8 cellular contexts compared by ENCODE assay signal in genomic region chr20:53750827-53751393, GRCh38.
A peak's percentile ranks its signal among the peaks of the same experiment; 100 is the strongest.
DNase-seq lines count a peak whose midpoint lies in the region; ATAC-seq and TF ChIP-seq lines count a peak whose summit lies in the region.

No MANE protein-coding gene starts in this region.

- DNase-seq in A673 (ENCODE audit: low spot score) (peak; percentile 81), occipital lobe (lab: John Stamatoyannopoulos, UW) (peak; percentile 36), NCI-H187 treated with DMSO at 0.1 percent for 48 hours (lab: John Stamatoyannopoulos, UW) (no peak), OCI-M1 (lab: John Stamatoyannopoulos, UW) (no peak)
- no peak for DNase-seq in effector memory CD4-positive, alpha-beta T cell

- no peaks in the 10 kb centered on the region for H3K36me3 ChIP-seq in A673 (ENCODE audit: insufficient read depth, low read length, poor library complexity, severe bottlenecking)
- no peaks in the 10 kb centered on the region for H3K36me3 ChIP-seq in effector memory CD4-positive, alpha-beta T cell (ENCODE audit: control insufficient read depth, insufficient read depth, low read length)

- peak; percentile 17 for ATAC-seq in GM18520 (IDR thresholded peaks at IDR 0.05; ENCODE audit: unreplicated experiment)
- ATAC-seq in HG03103 (IDR thresholded peaks at IDR 0.05; ENCODE audit: low read depth, unreplicated experiment) = peak; percentile 33
- ATAC-seq in SK-N-SH treated with all-trans-retinoic acid at 6 μM for 48 hours = peak; percentile 90

- CTCF ChIA-PET in A673 (lab: Charles Lee) = no interaction called here

- H3K4me3 ChIP-seq in A673 (ENCODE audit: low read depth, low read length, poor library complexity, severe bottlenecking) = no peak overlapping the region
- no peak overlapping the region for H3K4me3 ChIP-seq in effector memory CD4-positive, alpha-beta T cell (ENCODE audit: insufficient read depth, low read depth, low read length, poor library complexity, severe bottlenecking)

- peaks cover 59% of the 10 kb centered on the region for H3K4me1 ChIP-seq in A673 (ENCODE audit: insufficient read depth, low read length, poor library complexity, severe bottlenecking)
- peaks cover 41% of the 10 kb centered on the region for H3K4me1 ChIP-seq in effector memory CD4-positive, alpha-beta T cell (ENCODE audit: control insufficient read depth, insufficient read depth, low read length, poor library complexity, severe bottlenecking)

- H3K9me3 ChIP-seq in A673 (ENCODE audit: low read depth, low read length, poor library complexity, severe bottlenecking) = no peaks in the 10 kb centered on the region
- no peaks in the 10 kb centered on the region for H3K9me3 ChIP-seq in effector memory CD4-positive, alpha-beta T cell (ENCODE audit: control insufficient read depth, low read length)

- TF ChIP-seq CTCF in A673 (conservative IDR thresholded peaks at IDR 0.05; ENCODE audit: low read depth, low read length) = no peak

- intact Hi-C loops in A673 (cut with micrococcal nuclease; ENCODE audit: unreplicated experiment) = loop anchor here (5.0 to 10.0 kb wide), 4 partner anchors 76 to 194 kb away; partner anchors contain the start of gene ZNF217

- H3K27ac ChIP-seq in A673 (ENCODE audit: low read depth, low read length, poor library complexity, severe bottlenecking) = peak overlapping the region; percentile 75
- H3K27ac ChIP-seq in effector memory CD4-positive, alpha-beta T cell (ENCODE audit: insufficient read depth, low read length, poor library complexity, severe bottlenecking) = peak overlapping the region; percentile 51

- BruUV-seq in A673 (replicated peaks; lab: Mats Ljungman, UMichigan) = no TSS peak

- POLR2A ChIA-PET in A673 (lab: Charles Lee; ENCODE audit: low non-redundant PET) = interaction anchor here (0.6 kb wide), 1 partner anchor 13 kb away, joined by 8 read pairs; no protein-coding TSS in a partner anchor

- no peaks in the 10 kb centered on the region for H3K27me3 ChIP-seq in A673 (replicated peaks; ENCODE audit: insufficient read depth, low read depth, low read length, poor library complexity)
- no peaks in the 10 kb centered on the region for H3K27me3 ChIP-seq in effector memory CD4-positive, alpha-beta T cell (replicated peaks; ENCODE audit: control insufficient read depth, insufficient read depth, low read length, poor library complexity, severe bottlenecking)

TF ChIP-seq in SK-N-SH treated with all-trans-retinoic acid at 6 μM for 48 hours, 23 proteins besides CTCF, POLR2A, EP300 and RAD21 (continues in another document):
- TF ChIP-seq ZFP30 (CRISPR knock-in tag; IDR thresholded peaks at IDR 0.05) (0 out of 2 replicates have a peak, but pooled peaks have one; percentile 13), GLIS3 (CRISPR knock-in tag; IDR thresholded peaks at IDR 0.05) (no peak), ZC3H10 (CRISPR knock-in tag; IDR thresholded peaks at IDR 0.05) (no peak), ZNF70 (CRISPR knock-in tag; IDR thresholded peaks at IDR 0.05) (0 out of 2 replicates have a peak, but pooled peaks have one; percentile 59), ZNF565 (CRISPR knock-in tag; conservative IDR thresholded peaks at IDR 0.05; ENCODE audit: low read depth) (no peak), BACH2 (CRISPR knock-in tag; IDR thresholded peaks at IDR 0.05; ENCODE audit: borderline replicate concordance) (no peak), ESRRG (CRISPR knock-in tag; IDR thresholded peaks at IDR 0.05) (no peak), TOX (CRISPR knock-in tag; IDR thresholded peaks at IDR 0.05; ENCODE audit: borderline replicate concordance) (no peak), TSHZ2 (CRISPR knock-in tag; IDR thresholded peaks at IDR 0.05) (peak; percentile 61; the same call in 1 of the 2 replicates), ZFP3 (CRISPR knock-in tag; IDR thresholded peaks at IDR 0.05) (no peak), PPARA (CRISPR knock-in tag; IDR thresholded peaks at IDR 0.05; ENCODE audit: borderline replicate concordance) (no peak), OSR1 (CRISPR knock-in tag; IDR thresholded peaks at IDR 0.05) (no peak), TCF4 (CRISPR knock-in tag; IDR thresholded peaks at IDR 0.05; ENCODE audit: borderline replicate concordance) (peak; percentile 84), ARNTL (CRISPR knock-in tag; IDR thresholded peaks at IDR 0.05; ENCODE audit: borderline replicate concordance, low read depth) (no peak), SNAI2 (CRISPR knock-in tag; IDR thresholded peaks at IDR 0.05) (no peak), ZNF8 (CRISPR knock-in tag; IDR thresholded peaks at IDR 0.05) (peak; percentile 30; the same call in 1 of the 2 replicates), RARB (CRISPR knock-in tag; IDR thresholded peaks at IDR 0.05) (no peak), ISL1 (CRISPR knock-in tag; IDR thresholded peaks at IDR 0.05) (no peak; the same call in 1 of the 2 replicates), POU6F1 (CRISPR knock-in tag; IDR thresholded peaks at IDR 0.05; ENCODE audit: borderline replicate concordance, low read depth) (no peak), CSDC2 (CRISPR knock-in tag; IDR thresholded peaks at IDR 0.05) (no peak)
- TF ChIP-seq, protein P1, sequence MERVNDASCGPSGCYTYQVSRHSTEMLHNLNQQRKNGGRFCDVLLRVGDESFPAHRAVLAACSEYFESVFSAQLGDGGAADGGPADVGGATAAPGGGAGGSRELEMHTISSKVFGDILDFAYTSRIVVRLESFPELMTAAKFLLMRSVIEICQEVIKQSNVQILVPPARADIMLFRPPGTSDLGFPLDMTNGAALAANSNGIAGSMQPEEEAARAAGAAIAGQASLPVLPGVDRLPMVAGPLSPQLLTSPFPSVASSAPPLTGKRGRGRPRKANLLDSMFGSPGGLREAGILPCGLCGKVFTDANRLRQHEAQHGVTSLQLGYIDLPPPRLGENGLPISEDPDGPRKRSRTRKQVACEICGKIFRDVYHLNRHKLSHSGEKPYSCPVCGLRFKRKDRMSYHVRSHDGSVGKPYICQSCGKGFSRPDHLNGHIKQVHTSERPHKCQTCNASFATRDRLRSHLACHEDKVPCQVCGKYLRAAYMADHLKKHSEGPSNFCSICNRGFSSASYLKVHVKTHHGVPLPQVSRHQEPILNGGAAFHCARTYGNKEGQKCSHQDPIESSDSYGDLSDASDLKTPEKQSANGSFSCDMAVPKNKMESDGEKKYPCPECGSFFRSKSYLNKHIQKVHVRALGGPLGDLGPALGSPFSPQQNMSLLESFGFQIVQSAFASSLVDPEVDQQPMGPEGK (CRISPR knock-in tag; IDR thresholded peaks at IDR 0.05; ENCODE audit: borderline replicate concordance) = no peak
- TF ChIP-seq, protein P2, sequence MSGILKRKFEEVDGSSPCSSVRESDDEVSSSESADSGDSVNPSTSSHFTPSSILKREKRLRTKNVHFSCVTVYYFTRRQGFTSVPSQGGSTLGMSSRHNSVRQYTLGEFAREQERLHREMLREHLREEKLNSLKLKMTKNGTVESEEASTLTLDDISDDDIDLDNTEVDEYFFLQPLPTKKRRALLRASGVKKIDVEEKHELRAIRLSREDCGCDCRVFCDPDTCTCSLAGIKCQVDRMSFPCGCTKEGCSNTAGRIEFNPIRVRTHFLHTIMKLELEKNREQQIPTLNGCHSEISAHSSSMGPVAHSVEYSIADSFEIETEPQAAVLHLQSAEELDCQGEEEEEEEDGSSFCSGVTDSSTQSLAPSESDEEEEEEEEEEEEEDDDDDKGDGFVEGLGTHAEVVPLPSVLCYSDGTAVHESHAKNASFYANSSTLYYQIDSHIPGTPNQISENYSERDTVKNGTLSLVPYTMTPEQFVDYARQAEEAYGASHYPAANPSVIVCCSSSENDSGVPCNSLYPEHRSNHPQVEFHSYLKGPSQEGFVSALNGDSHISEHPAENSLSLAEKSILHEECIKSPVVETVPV (CRISPR knock-in tag; IDR thresholded peaks at IDR 0.05) = 0 out of 2 replicates have a peak, but pooled peaks have one; percentile 43

Comparison
In these comparisons a context has a peak if more than half of its experiments do, and no peak if none do; other contexts are left out.
1. DNase-seq: peak in A673 (single experiment) and occipital lobe (single experiment); none in effector memory CD4-positive, alpha-beta T cell (0 of 3), NCI-H187 treated with DMSO at 0.1 percent for 48 hours (single experiment) and OCI-M1 (single experiment).
2. ATAC-seq: peak in every context shown above with its lines; median percentile 90 in SK-N-SH treated with all-trans-retinoic acid at 6 μM for 48 hours; 33 in HG03103; 17 in GM18520.